19 cellular contexts compared by ENCODE assay signal in genomic region chr18:1805526-1805925, GRCh38.
"Had no signal": no experiment of that assay in that cellular context is flagged by ENCODE, and none has a peak within 500 bp of the region (broad histone marks: within the 10 kb centered on the region; RNA-seq: fewer than 3 reads in every experiment).

No MANE protein-coding gene starts in this region.

- H3K27ac ChIP-seq: esophagus squamous epithelium, pancreas, tibial artery, upper lobe of left lung, uterus had no signal

- H3K4me2 ChIP-seq: smooth muscle cell had no signal

- DNase-seq: effector memory CD4-positive, alpha-beta T cell; esophagus squamous epithelium; foreskin fibroblast; immature natural killer cell; left colon; left ventricle myocardium superior; mesendoderm; naive B cell; occipital lobe; pancreas; right cardiac atrium; stimulated activated CD4-positive, alpha-beta T cell treated with anti-CD3 and anti-CD28 coated beads, Interleukin-4, amount 100 ng/mL, for 1 hour; stimulated activated CD8-positive, alpha-beta memory T cell treated with anti-CD3 and anti-CD28 coated beads, Interleukin-4, amount 100 ng/mL, for 48 hours; tibial artery; upper lobe of left lung; uterus had no signal

- H3K36me3 ChIP-seq: esophagus squamous epithelium, pancreas, tibial artery, upper lobe of left lung, uterus had no signal

- ATAC-seq: left colon; left ventricle myocardium superior; pancreas; right cardiac atrium; stimulated activated memory B cell treated with anti-CD40 and anti-IgM and Interleukin-4, amounts not matched to agents 10 μg/mL and 1 μg/mL and 100 μg/mL, for 72 hours had no signal

- H3K27me3 ChIP-seq: esophagus squamous epithelium, pancreas, tibial artery, upper lobe of left lung, uterus had no signal

- H3K9me3 ChIP-seq: esophagus squamous epithelium, pancreas, tibial artery, upper lobe of left lung, uterus had no signal

- H3K4me1 ChIP-seq: esophagus squamous epithelium, pancreas, tibial artery, upper lobe of left lung, uterus had no signal

- H3K4me3 ChIP-seq: esophagus squamous epithelium, lung, pancreas, smooth muscle cell, tibial artery, upper lobe of left lung, uterus had no signal

- FAIRE-seq: pancreas had no signal
